Comparison of ENCODE assay signal across 8 cellular contexts in the genomic region with DNA sequence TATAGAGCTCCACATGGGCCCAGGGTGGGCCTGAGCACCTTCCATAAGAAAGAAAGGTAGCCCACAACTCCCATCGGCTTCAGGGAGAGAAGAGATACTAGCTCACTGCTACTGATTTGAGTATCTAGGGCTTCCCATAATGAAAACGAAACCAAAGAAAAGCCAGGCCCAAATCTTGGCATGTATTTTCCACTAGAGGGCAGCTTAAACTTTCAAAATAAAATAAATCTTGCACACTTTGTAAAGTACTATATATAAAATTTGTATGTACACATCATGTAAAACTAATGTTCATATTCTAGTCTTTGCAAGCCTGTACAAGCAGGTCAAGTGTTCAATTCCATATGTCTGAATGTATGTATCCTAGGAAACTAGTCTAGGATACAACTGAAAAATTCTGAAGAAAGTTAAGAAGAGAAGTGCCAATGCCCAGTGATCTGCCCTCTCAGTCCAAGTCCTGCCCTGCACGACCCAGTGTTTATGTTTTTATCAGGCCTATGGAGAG.
DNase-seq lines count a peak whose midpoint lies in the region; ATAC-seq lines count a peak whose summit lies in the region.

No MANE protein-coding gene starts in this region.

- H3K9me3 Mint-ChIP-seq in activated naive CD4-positive, alpha-beta T cell treated with anti-CD3 and anti-CD28 coated beads for 36 hours = no peaks in the 10 kb centered on the region
- no peaks in the 10 kb centered on the region for H3K9me3 Mint-ChIP-seq in stimulated activated effector memory CD8-positive, alpha-beta T cell treated with anti-CD3 and anti-CD28 coated beads, Interleukin-12 subunit alpha, Interleukin-12 subunit beta, amount 100 ng/mL, for 72 hours

- intact Hi-C loops in activated naive CD4-positive, alpha-beta T cell treated with anti-CD3 and anti-CD28 coated beads for 36 hours (cut with micrococcal nuclease) = loop anchor here (1.0 to 5.0 kb wide), 4 partner anchors 142 to 870 kb away; partner anchors contain the start of gene POP4

- DNase-seq in activated naive CD4-positive, alpha-beta T cell treated with anti-CD3 and anti-CD28 coated beads for 36 hours = peak; percentile 31
- no peak for DNase-seq in activated naive CD4-positive, alpha-beta T cell treated with anti-CD3 and anti-CD28 coated beads, Interleukin-2, amount 50 U/mL, for 16 hours
- DNase-seq in NCI-H1092 treated with DMSO at 0.1 percent for 48 hours (lab: John Stamatoyannopoulos, UW) = peak; percentile 38
- peak; percentile 40 for DNase-seq in astrocyte of the hippocampus (ENCODE audit: low read depth, low spot score)
- DNase-seq in iPS-NIHi7 (ENCODE audit: extremely low spot score) = peak; percentile 44
- DNase-seq in stimulated activated effector memory CD8-positive, alpha-beta T cell treated with anti-CD3 and anti-CD28 coated beads, Interleukin-12 subunit alpha, Interleukin-12 subunit beta, amount 100 ng/mL, for 72 hours (ENCODE audit: low spot score in 2 of 2) = peak in 1 of 2 donors; percentile 54

- peaks cover 9% of the 10 kb centered on the region for H3K27me3 Mint-ChIP-seq in activated naive CD4-positive, alpha-beta T cell treated with anti-CD3 and anti-CD28 coated beads for 36 hours (ENCODE audit: low read depth)

- H3K4me1 Mint-ChIP-seq in activated naive CD4-positive, alpha-beta T cell treated with anti-CD3 and anti-CD28 coated beads for 36 hours (ENCODE audit: low read depth) = peaks cover 4% of the 10 kb centered on the region
- peaks cover 7% of the 10 kb centered on the region for H3K4me1 Mint-ChIP-seq in stimulated activated effector memory CD8-positive, alpha-beta T cell treated with anti-CD3 and anti-CD28 coated beads, Interleukin-12 subunit alpha, Interleukin-12 subunit beta, amount 100 ng/mL, for 72 hours

- no peak overlapping the region for H3K27ac Mint-ChIP-seq in activated naive CD4-positive, alpha-beta T cell treated with anti-CD3 and anti-CD28 coated beads for 36 hours
- peak overlapping the region; percentile 4 for H3K27ac Mint-ChIP-seq in stimulated activated effector memory CD8-positive, alpha-beta T cell treated with anti-CD3 and anti-CD28 coated beads, Interleukin-12 subunit alpha, Interleukin-12 subunit beta, amount 100 ng/mL, for 72 hours

- ATAC-seq in stimulated activated effector memory CD8-positive, alpha-beta T cell treated with anti-CD3 and anti-CD28 coated beads, Interleukin-12 subunit alpha, Interleukin-12 subunit beta, amount 100 ng/mL, for 72 hours = peak; percentile 56
- ATAC-seq in HG02678 (IDR thresholded peaks at IDR 0.05; ENCODE audit: unreplicated experiment) = no peak
- no peak for ATAC-seq in HG03520 (IDR thresholded peaks at IDR 0.05; ENCODE audit: unreplicated experiment)

- CTCF ChIA-PET in activated naive CD4-positive, alpha-beta T cell treated with anti-CD3 and anti-CD28 coated beads for 36 hours (lab: Charles Lee) = interaction anchor here (0.6 to 3.2 kb wide), 6 partner anchors 10 to 526 kb away, joined by 3 to 18 read pairs (median 4); no protein-coding TSS in a partner anchor

- no peak overlapping the region for H3K4me3 Mint-ChIP-seq in activated naive CD4-positive, alpha-beta T cell treated with anti-CD3 and anti-CD28 coated beads for 36 hours
- no peak overlapping the region for H3K4me3 Mint-ChIP-seq in stimulated activated effector memory CD8-positive, alpha-beta T cell treated with anti-CD3 and anti-CD28 coated beads, Interleukin-12 subunit alpha, Interleukin-12 subunit beta, amount 100 ng/mL, for 72 hours

- no peaks in the 10 kb centered on the region for H3K36me3 Mint-ChIP-seq in activated naive CD4-positive, alpha-beta T cell treated with anti-CD3 and anti-CD28 coated beads for 36 hours (ENCODE audit: low read depth)
- H3K36me3 Mint-ChIP-seq in stimulated activated effector memory CD8-positive, alpha-beta T cell treated with anti-CD3 and anti-CD28 coated beads, Interleukin-12 subunit alpha, Interleukin-12 subunit beta, amount 100 ng/mL, for 72 hours = no peaks in the 10 kb centered on the region
